Comparison of ENCODE assay signal across 1 cellular context in genomic region chr1:246583056-246583440, GRCh38.
TF ChIP-seq lines count a peak whose summit lies in the region.

No MANE protein-coding gene starts in this region.

TF ChIP-seq in K562, 482 proteins besides CTCF, POLR2A, EP300 and RAD21 (continues in another document):
- TF ChIP-seq RBM34 (IDR thresholded peaks at IDR 0.05; ENCODE audit: borderline replicate concordance, insufficient read depth, low read length) (no peak), ZNF583 (CRISPR knock-in tag; IDR thresholded peaks at IDR 0.05) (no peak), NCOA2 (IDR thresholded peaks at IDR 0.05; ENCODE audit: partially characterized antibody in 2 of 2) (no peak), HEY1 (CRISPR knock-in tag; IDR thresholded peaks at IDR 0.05; ENCODE audit: borderline replicate concordance) (no peak), EP400 (IDR thresholded peaks at IDR 0.05) (no peak), HLTF (IDR thresholded peaks at IDR 0.05) (no peak), MIER1 (IDR thresholded peaks at IDR 0.05; ENCODE audit: low read depth) (no peak), JUN (IDR thresholded peaks at IDR 0.05; ENCODE audit: borderline replicate concordance, low read depth, low read length) (no peak), JUN (CRISPR knock-in tag; IDR thresholded peaks at IDR 0.05; ENCODE audit: borderline replicate concordance) (no peak), CHD2 (IDR thresholded peaks at IDR 0.05; ENCODE audit: low read depth, low read length) (no peak), THRAP3 (IDR thresholded peaks at IDR 0.05; ENCODE audit: borderline replicate concordance) (0 out of 2 replicates have a peak, but pooled peaks have one; percentile 41), CHD4 (IDR thresholded peaks at IDR 0.05; ENCODE audit: insufficient read depth, insufficient replicate concordance, low read depth, low read length, poor library complexity, severe bottlenecking) (no peak), CEBPZ (IDR thresholded peaks at IDR 0.05; ENCODE audit: borderline replicate concordance, low read depth, low read length) (no peak), ARID3A (IDR thresholded peaks at IDR 0.05; ENCODE audit: borderline replicate concordance, low read depth, low read length) (no peak), NCOR1 (IDR thresholded peaks at IDR 0.05) (no peak), ZNF280A (IDR thresholded peaks at IDR 0.05; ENCODE audit: low read depth, partially characterized antibody) (no peak), ZSCAN29 (IDR thresholded peaks at IDR 0.05) (peak; percentile 37; the same call in 1 of the 2 replicates), MLLT1 (IDR thresholded peaks at IDR 0.05) (peak in 1 of 2 experiments; percentile 51; a peak in 1 of 4 replicates), ZNF354B (CRISPR knock-in tag; IDR thresholded peaks at IDR 0.05) (no peak), ZNF696 (CRISPR knock-in tag; conservative IDR thresholded peaks at IDR 0.05) (no peak), FOXA3 (CRISPR knock-in tag; conservative IDR thresholded peaks at IDR 0.05 in 1 of 2, IDR thresholded peaks at IDR 0.05 in 1 of 2) (peak in 1 of 2 experiments; percentile 51; a peak in 2 of 4 replicates), SMARCA5 (IDR thresholded peaks at IDR 0.05) (0 out of 2 replicates have a peak, but pooled peaks have one; percentile 1), FOXJ2 (tag; IDR thresholded peaks at IDR 0.05) (0 out of 2 replicates have a peak, but pooled peaks have one; percentile 2), ZNF146 (CRISPR knock-in tag; IDR thresholded peaks at IDR 0.05; ENCODE audit: unreplicated experiment) (no peak), ZBTB1 (CRISPR knock-in tag; IDR thresholded peaks at IDR 0.05; ENCODE audit: borderline replicate concordance, low read depth) (no peak), ZBTB40 (IDR thresholded peaks at IDR 0.05) (peak; percentile 45; the same call in 1 of the 2 replicates), ZBTB40 (CRISPR knock-in tag; IDR thresholded peaks at IDR 0.05) (no peak), IRF2 (CRISPR knock-in tag; IDR thresholded peaks at IDR 0.05) (no peak), BCOR (IDR thresholded peaks at IDR 0.05) (no peak), CEBPB (tag; IDR thresholded peaks at IDR 0.05) (no peak), CLOCK (CRISPR knock-in tag; IDR thresholded peaks at IDR 0.05; ENCODE audit: borderline replicate concordance) (no peak), ZNF766 (CRISPR knock-in tag; conservative IDR thresholded peaks at IDR 0.05) (0 out of 2 replicates have a peak, but pooled peaks have one; percentile 14), FOXK2 (conservative IDR thresholded peaks at IDR 0.05 in 1 of 2, IDR thresholded peaks at IDR 0.05 in 1 of 2; ENCODE audit: low read depth in 2 of 2) (peak; percentile 68 to 70), XRCC4 (IDR thresholded peaks at IDR 0.05; ENCODE audit: extremely low read depth, insufficient read depth, insufficient read length) (no peak), ETV5 (CRISPR knock-in tag; IDR thresholded peaks at IDR 0.05; ENCODE audit: low read depth) (0 out of 2 replicates have a peak, but pooled peaks have one; percentile 10), E2F5 (CRISPR knock-in tag; IDR thresholded peaks at IDR 0.05) (no peak)
